In genomic region chr22:17985071-17985470, GRCh38 we compare ENCODE assay signal across 8 cellular contexts. TPM values are rescaled to one million over a fixed set of nuclear protein-coding genes. Genes with fewer than 3 reads are reported as not detected.
DNase-seq lines count a peak whose midpoint lies in the region; ATAC-seq and TF ChIP-seq lines count a peak whose summit lies in the region.
"Not testable (repeated sequence)": the region's sequence is repeated elsewhere in the genome, so short reads cannot be mapped to it uniquely, and the experiment has no call there.

No MANE protein-coding gene starts in this region.

- H4K20me1 ChIP-seq in Karpas-422 (ENCODE audit: insufficient read depth, low read depth, low read length) = peaks cover 66% of the 10 kb centered on the region; the same call in 1 of the 2 replicates

- H3K4me2 ChIP-seq in Karpas-422 (ENCODE audit: low read depth, low read length, poor library complexity, severe bottlenecking) = peak overlapping the region; percentile 46
- H3K4me2 ChIP-seq in parathyroid adenoma (ENCODE audit: low read length) = not testable (repeated sequence)

- not testable (repeated sequence) for H3K27me3 Mint-ChIP-seq in CD4-positive, CD25-positive, alpha-beta regulatory T cell; activated naive CD8-positive, alpha-beta T cell treated with anti-CD3 and anti-CD28 coated beads, Interleukin-2, amount 10 ng/mL, durations not matched to agents 7 days and 5 days; chondrocyte (ENCODE audit: low read depth); naive B cell

- not testable (repeated sequence) for H3K27me3 ChIP-seq in CD4-positive, CD25-positive, alpha-beta regulatory T cell (ENCODE audit: control insufficient read depth, insufficient read depth, low read length); Karpas-422 (ENCODE audit: low read length); RWPE2 (ENCODE audit: insufficient read depth, poor library complexity, severe bottlenecking); parathyroid adenoma (ENCODE audit: control insufficient read depth, insufficient read depth, low read length); thyroid gland

- TF ChIP-seq POLR2A in thyroid gland (IDR thresholded peaks at IDR 0.05) = not testable (repeated sequence)

- H3K9me3 Mint-ChIP-seq in CD4-positive, CD25-positive, alpha-beta regulatory T cell; activated naive CD8-positive, alpha-beta T cell treated with anti-CD3 and anti-CD28 coated beads, Interleukin-2, amount 10 ng/mL, durations not matched to agents 7 days and 5 days; chondrocyte (ENCODE audit: low read depth); naive B cell: not testable (repeated sequence)

- not testable (repeated sequence) for TF ChIP-seq CTCF in RWPE2 (IDR thresholded peaks at IDR 0.05; ENCODE audit: poor library complexity, severe bottlenecking); chondrocyte (IDR thresholded peaks at IDR 0.05); parathyroid adenoma (IDR thresholded peaks at IDR 0.05); thyroid gland (IDR thresholded peaks at IDR 0.05)

- H2AFZ ChIP-seq in Karpas-422 (ENCODE audit: low read length); parathyroid adenoma: not testable (repeated sequence)

- WGBS in thyroid gland, 2 donors = 49 to 55% methylated on average over 11 of the region's 11 CpGs

- not testable (repeated sequence) for H3K36me3 ChIP-seq in CD4-positive, CD25-positive, alpha-beta regulatory T cell (ENCODE audit: control insufficient read depth, insufficient read depth, low read length); RWPE2 (ENCODE audit: low read depth); parathyroid adenoma (ENCODE audit: control insufficient read depth, insufficient read depth, low read length); thyroid gland
- peaks cover 10% of the 10 kb centered on the region; the same call in 1 of the 2 replicates for H3K36me3 ChIP-seq in Karpas-422 (ENCODE audit: insufficient read depth, low read length)

- not testable (repeated sequence) for ATAC-seq in CD4-positive, CD25-positive, alpha-beta regulatory T cell (ENCODE audit: low read depth in 2 of 2); RWPE2 (ENCODE audit: low read depth); activated naive CD8-positive, alpha-beta T cell treated with anti-CD3 and anti-CD28 coated beads, Interleukin-2, amount 10 ng/mL, durations not matched to agents 7 days and 5 days (ENCODE audit: low read depth); naive B cell (ENCODE audit: low read depth in 2 of 2)

- H3K9me3 ChIP-seq in CD4-positive, CD25-positive, alpha-beta regulatory T cell (ENCODE audit: control insufficient read depth in 2 of 2, low read length in 2 of 2); Karpas-422 (ENCODE audit: low read length); RWPE2 (ENCODE audit: severe bottlenecking); parathyroid adenoma (ENCODE audit: control insufficient read depth, low read length); thyroid gland: not testable (repeated sequence)

- H3K79me2 ChIP-seq in Karpas-422 (ENCODE audit: low read length) = peaks cover 99% of the 10 kb centered on the region
- H3K79me2 ChIP-seq in parathyroid adenoma = not testable (repeated sequence)

- H3K9ac ChIP-seq in Karpas-422 (ENCODE audit: low read length); parathyroid adenoma: not testable (repeated sequence)

- not testable (repeated sequence) for H3K4me3 Mint-ChIP-seq in CD4-positive, CD25-positive, alpha-beta regulatory T cell; activated naive CD8-positive, alpha-beta T cell treated with anti-CD3 and anti-CD28 coated beads, Interleukin-2, amount 10 ng/mL, durations not matched to agents 7 days and 5 days; chondrocyte (ENCODE audit: unreplicated experiment)
- H3K4me3 Mint-ChIP-seq in naive B cell = peak overlapping the region in 2 of 8 donors; percentile 25 to 43

- DNase-seq in CD4-positive, CD25-positive, alpha-beta regulatory T cell; Karpas-422; RWPE2 (ENCODE audit: low spot score); activated naive CD8-positive, alpha-beta T cell treated with anti-CD3 and anti-CD28 coated beads, Interleukin-2, amount 10 ng/mL, durations not matched to agents 7 days and 5 days; chondrocyte (ENCODE audit: low spot score); naive B cell; thyroid gland: not testable (repeated sequence)

- not testable (repeated sequence) for H3K27ac ChIP-seq in CD4-positive, CD25-positive, alpha-beta regulatory T cell (ENCODE audit: insufficient read depth, low read length, poor library complexity, severe bottlenecking); Karpas-422 (ENCODE audit: low read length)
- H3K27ac ChIP-seq in RWPE2 (ENCODE audit: poor library complexity, severe bottlenecking) (peak overlapping the region; percentile 60), parathyroid adenoma (peak overlapping the region; percentile 53), thyroid gland (peak overlapping the region; percentile 25 to 77 (median 70))

- intact Hi-C loops in thyroid gland (cut with DNase I) = not testable (repeated sequence)

- H3K36me3 Mint-ChIP-seq in CD4-positive, CD25-positive, alpha-beta regulatory T cell; activated naive CD8-positive, alpha-beta T cell treated with anti-CD3 and anti-CD28 coated beads, Interleukin-2, amount 10 ng/mL, durations not matched to agents 7 days and 5 days; chondrocyte (ENCODE audit: low read depth); naive B cell: not testable (repeated sequence)

- H3K4me1 Mint-ChIP-seq in CD4-positive, CD25-positive, alpha-beta regulatory T cell = peaks cover 10 to 58% (median 45%) of the 10 kb centered on the region in 4 donors
- H3K4me1 Mint-ChIP-seq in activated naive CD8-positive, alpha-beta T cell treated with anti-CD3 and anti-CD28 coated beads, Interleukin-2, amount 10 ng/mL, durations not matched to agents 7 days and 5 days = peaks cover 41% of the 10 kb centered on the region
- peaks cover 83% of the 10 kb centered on the region for H3K4me1 Mint-ChIP-seq in chondrocyte (ENCODE audit: low read depth)
- H3K4me1 Mint-ChIP-seq in naive B cell = peaks cover 74 to 92% (median 90%) of the 10 kb centered on the region in 3 donors

- POLR2A ChIA-PET in activated naive CD8-positive, alpha-beta T cell treated with anti-CD3 and anti-CD28 coated beads, Interleukin-2, amount 10 ng/mL, durations not matched to agents 7 days and 5 days (lab: Charles Lee) = not testable (repeated sequence)

- not testable (repeated sequence) for H3K4me3 ChIP-seq in CD4-positive, CD25-positive, alpha-beta regulatory T cell (ENCODE audit: low read depth, low read length); Karpas-422 (ENCODE audit: low read length); RWPE2 (ENCODE audit: severe bottlenecking); parathyroid adenoma (ENCODE audit: low read depth, low read length); thyroid gland (replicated peaks in 1 of 3)

- peaks cover 19% of the 10 kb centered on the region for H3K4me1 ChIP-seq in CD4-positive, CD25-positive, alpha-beta regulatory T cell (ENCODE audit: control insufficient read depth, insufficient read depth, low read length, poor library complexity, severe bottlenecking)
- H3K4me1 ChIP-seq in Karpas-422 (ENCODE audit: low read length) = peaks cover 88% of the 10 kb centered on the region
- peaks cover 43% of the 10 kb centered on the region for H3K4me1 ChIP-seq in RWPE2 (ENCODE audit: insufficient read depth, poor library complexity, severe bottlenecking)
- H3K4me1 ChIP-seq in parathyroid adenoma = not testable (repeated sequence)
- H3K4me1 ChIP-seq in thyroid gland = peaks cover 25 to 49% of the 10 kb centered on the region in 2 donors

- H3K27ac Mint-ChIP-seq in CD4-positive, CD25-positive, alpha-beta regulatory T cell = peak overlapping the region; percentile 71 to 86 (median 80)
- H3K27ac Mint-ChIP-seq in activated naive CD8-positive, alpha-beta T cell treated with anti-CD3 and anti-CD28 coated beads, Interleukin-2, amount 10 ng/mL, durations not matched to agents 7 days and 5 days = peak overlapping the region; percentile 26
- H3K27ac Mint-ChIP-seq in chondrocyte (ENCODE audit: unreplicated experiment) (peak overlapping the region; percentile 84), naive B cell (peak overlapping the region in 5 of 6 donors; percentile 43 to 92 (median 88))

- not testable (repeated sequence) for H3K9me2 ChIP-seq in Karpas-422 (replicated peaks; ENCODE audit: insufficient read depth, low read length)

RNA-seq across cellular contexts. Expression of gene MICAL3, which starts 39.3 kb away (rescaled TPM):
- total RNA-seq in CD4-positive, CD25-positive, alpha-beta regulatory T cell = 39.9 TPM
- polyA plus RNA-seq in CD4-positive, CD25-positive, alpha-beta regulatory T cell = 1 to 10 TPM in 3 of 4 donors, under 1 TPM in 1; 0.71 to 2.3 (median 1.5) TPM
- 54.9 and 64.1 TPM in 2 replicates for total RNA-seq in Karpas-422 (2014; rRNA removed; shearing (Covaris generic); ENCODE audit: low replicate concordance)
- 10 to 100 TPM; 35.7 to 36.8 TPM for total RNA-seq in activated naive CD8-positive, alpha-beta T cell treated with anti-CD3 and anti-CD28 coated beads, Interleukin-2, amount 10 ng/mL, durations not matched to agents 7 days and 5 days
- total RNA-seq in chondrocyte (49.6 to 74.4 TPM (median 68.2 TPM) in 3 replicates), thyroid gland (10 to 100 TPM; 31.8 to 53.8 (median 43.6) TPM)
- 10 to 100 TPM; 10.9 to 28.0 (median 15.6) TPM for polyA plus RNA-seq in naive B cell (ENCODE audit: low read depth in 6 of 6)

Comparison
In these comparisons a context has a peak if more than half of its experiments do, and no peak if none do; other contexts are left out.
1. H3K27ac Mint-ChIP-seq: peak in every context shown above with its lines; median percentile 88 in naive B cell; 84 in chondrocyte; 80 in CD4-positive, CD25-positive, alpha-beta regulatory T cell; 26 in activated naive CD8-positive, alpha-beta T cell treated with anti-CD3 and anti-CD28 coated beads, Interleukin-2, amount 10 ng/mL, durations not matched to agents 7 days and 5 days.